In the genomic region with DNA sequence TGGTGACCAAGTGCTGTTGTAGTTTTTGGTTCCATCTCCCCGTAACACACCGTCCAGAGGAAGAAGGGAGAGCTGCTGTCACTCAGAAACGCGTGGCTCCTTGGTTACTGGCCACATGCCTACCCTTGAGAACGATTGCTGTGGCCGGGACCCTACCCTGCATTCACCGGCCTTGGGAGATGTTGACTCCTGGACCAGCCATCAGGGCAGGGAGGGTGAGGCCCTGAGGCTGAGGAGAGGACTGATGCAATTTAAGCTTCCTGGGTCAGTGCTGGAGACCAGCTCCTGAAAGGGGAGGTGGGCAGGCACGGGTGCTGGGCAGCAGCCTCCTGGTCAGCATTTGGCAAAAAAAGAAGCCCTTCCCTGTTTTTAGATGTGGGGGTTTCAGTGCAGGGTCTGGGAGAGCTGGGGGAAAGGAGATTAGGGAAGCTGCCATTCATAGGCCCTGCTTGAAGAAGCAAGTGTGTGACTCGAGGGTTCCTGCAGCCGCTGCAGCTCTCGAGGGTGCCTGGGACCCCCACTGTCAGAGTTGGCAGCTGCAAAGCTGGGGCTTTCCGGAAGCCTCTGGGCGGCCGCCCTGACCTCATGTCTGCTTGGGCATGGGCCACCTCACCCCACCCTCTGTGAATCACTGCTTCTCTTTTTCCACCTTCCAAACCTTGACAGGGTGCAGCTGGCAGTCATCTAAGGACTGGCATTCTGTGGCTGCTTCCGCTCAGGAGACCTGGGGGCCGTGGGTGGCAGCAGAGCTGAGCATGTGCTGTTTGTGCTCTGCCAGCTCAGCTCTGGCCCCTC, we compare ENCODE assay signal across 18 cellular contexts. TPM values are rescaled to one million over a fixed set of nuclear protein-coding genes. Genes with fewer than 3 reads are reported as not detected.
DNase-seq lines count a peak whose midpoint lies in the region; ATAC-seq, FAIRE-seq and TF ChIP-seq lines count a peak whose summit lies in the region.
"Had no signal": no experiment of that assay in that cellular context is flagged by ENCODE, and none has a peak within 500 bp of the region (broad histone marks: within the 10 kb centered on the region; RNA-seq: fewer than 3 reads in every experiment).

No MANE protein-coding gene starts in this region.

- TF ChIP-seq CTCF in endodermal cell (conservative IDR thresholded peaks at IDR 0.05) (no peak), HepG2 (CRISPR knock-in tag; IDR thresholded peaks at IDR 0.05) (no peak), vagina (IDR thresholded peaks at IDR 0.05) (no peak)

- BruUV-seq in HepG2 (replicated peaks; lab: Mats Ljungman, UMichigan): no TSS peak

- intact Hi-C loops in HepG2 (cut with micrococcal nuclease; ENCODE audit: unreplicated experiment) (no loop called here), vagina (cut with DNase I) (no loop called here)

- no peak overlapping the region for H3K4me3 Mint-ChIP-seq in activated naive CD8-positive, alpha-beta T cell treated with anti-CD3 and anti-CD28 coated beads, Interleukin-2, amount 10 ng/mL, durations not matched to agents 7 days and 5 days
- no peak overlapping the region for H3K4me3 Mint-ChIP-seq in activated naive CD8-positive, alpha-beta T cell treated with anti-CD3 and anti-CD28 coated beads for 36 hours
- H3K4me3 Mint-ChIP-seq in endodermal cell: no peak overlapping the region

- no peaks in the 10 kb centered on the region for H3K4me1 ChIP-seq in endodermal cell (ENCODE audit: control insufficient read depth, insufficient read depth, low read length)
- H3K4me1 ChIP-seq in HepG2 (ENCODE audit: insufficient read depth, low read length): peaks cover 20% of the 10 kb centered on the region
- no peaks in the 10 kb centered on the region for H3K4me1 ChIP-seq in vagina
- H3K4me1 ChIP-seq: HAP-1 had no signal

- FAIRE-seq in HepG2 (lab: Jason Lieb, UNC): no peak

- H3K4me3 ChIP-seq in endodermal cell (ENCODE audit: low read length) (no peak overlapping the region), HepG2 (replicated peaks in 1 of 3; ENCODE audit: insufficient read depth in 1 of 3, low read depth in 2 of 3, low read length in 3 of 3) (no peak overlapping the region), vagina (no peak overlapping the region)
- H3K4me3 ChIP-seq: BLaER1 treated with 17β-estradiol and CSF1 and Interleukin-3, amounts not matched to agents 10 nM and 100 nM; HAP-1 had no signal

- no peaks in the 10 kb centered on the region for H3K27me3 ChIP-seq in endodermal cell (ENCODE audit: control insufficient read depth, insufficient read depth, low read length, poor library complexity, severe bottlenecking)
- H3K27me3 ChIP-seq in HepG2 (ENCODE audit: control insufficient read depth in 1 of 2, insufficient read depth in 2 of 2, low read length in 2 of 2): no peaks in the 10 kb centered on the region
- H3K27me3 ChIP-seq in vagina: no peaks in the 10 kb centered on the region
- H3K27me3 ChIP-seq: BLaER1 treated with 17β-estradiol and CSF1 and Interleukin-3, amounts not matched to agents 10 nM and 100 nM had no signal

- peak overlapping the region; percentile 62 for H3K27ac Mint-ChIP-seq in activated naive CD8-positive, alpha-beta T cell treated with anti-CD3 and anti-CD28 coated beads, Interleukin-2, amount 10 ng/mL, durations not matched to agents 7 days and 5 days
- H3K27ac Mint-ChIP-seq in activated naive CD8-positive, alpha-beta T cell treated with anti-CD3 and anti-CD28 coated beads for 36 hours: no peak overlapping the region
- no peak overlapping the region for H3K27ac Mint-ChIP-seq in endodermal cell

- H3K36me3 Mint-ChIP-seq in activated naive CD8-positive, alpha-beta T cell treated with anti-CD3 and anti-CD28 coated beads, Interleukin-2, amount 10 ng/mL, durations not matched to agents 7 days and 5 days: peaks cover 19% of the 10 kb centered on the region
- H3K36me3 Mint-ChIP-seq in activated naive CD8-positive, alpha-beta T cell treated with anti-CD3 and anti-CD28 coated beads for 36 hours: peaks cover 31% of the 10 kb centered on the region
- peaks cover 25% of the 10 kb centered on the region for H3K36me3 Mint-ChIP-seq in endodermal cell (ENCODE audit: low read depth)

- no peaks in the 10 kb centered on the region for H3K4me1 Mint-ChIP-seq in activated naive CD8-positive, alpha-beta T cell treated with anti-CD3 and anti-CD28 coated beads, Interleukin-2, amount 10 ng/mL, durations not matched to agents 7 days and 5 days
- no peaks in the 10 kb centered on the region for H3K4me1 Mint-ChIP-seq in activated naive CD8-positive, alpha-beta T cell treated with anti-CD3 and anti-CD28 coated beads for 36 hours
- no peaks in the 10 kb centered on the region for H3K4me1 Mint-ChIP-seq in endodermal cell

- TF ChIP-seq POLR2A in HepG2 (IDR thresholded peaks at IDR 0.05; ENCODE audit: insufficient read depth in 1 of 2, low read depth in 2 of 2, low read length in 2 of 2) (no peak), vagina (IDR thresholded peaks at IDR 0.05) (no peak)

- TF ChIP-seq EP300 in HepG2 (IDR thresholded peaks at IDR 0.05; ENCODE audit: low read depth in 2 of 2, low read length in 2 of 2): no peak
- no peak for TF ChIP-seq EP300 in HepG2 (CRISPR knock-in tag; IDR thresholded peaks at IDR 0.05; ENCODE audit: borderline replicate concordance)

- no peak overlapping the region for H2AFZ ChIP-seq in HepG2 (ENCODE audit: low read length)

- no peak for DNase-seq in activated naive CD8-positive, alpha-beta T cell treated with anti-CD3 and anti-CD28 coated beads, Interleukin-2, amount 10 ng/mL, durations not matched to agents 7 days and 5 days
- DNase-seq in activated naive CD8-positive, alpha-beta T cell treated with anti-CD3 and anti-CD28 coated beads for 36 hours: no peak
- peak; percentile 14 for DNase-seq in endodermal cell
- DNase-seq in HepG2 (ENCODE audit: low spot score): no peak
- DNase-seq in vagina (ENCODE audit: extremely low spot score in 2 of 2): peak; percentile 70 to 88
- no peak for DNase-seq in NCI-H2081 (lab: John Stamatoyannopoulos, UW)
- DNase-seq in hepatic stellate cell (ENCODE audit: low spot score): no peak
- no peak for DNase-seq in activated T-cell treated with anti-CD3 and anti-CD28 coated beads, Interleukin-2, amount 50 U/mL, for 48 hours
- DNase-seq: 8988T; DMS153; NCI-H2107; NCI-H226; NCI-H526; NK-92 treated with Interleukin-12 subunit alpha and Interleukin-12 subunit beta, amount 100 ng/mL, for 24 hours; OCI-M1; RPMI8226 had no signal

- in situ Hi-C loops in HepG2 (cut with HindIII; ENCODE audit: extremely low pct_ligation_motif_present, low pct_unique_long_range_greater_than_20kb): no loop called here

- WGBS in endodermal cell (ENCODE audit: insufficient coverage in 1 of 2, insufficient read length in 1 of 2), 2 experiments: 91 to 92% methylated on average over 12 to 16 of the region's 16 CpGs
- 92% methylated on average over 15 of the region's 16 CpGs for WGBS in HepG2 (ENCODE audit: low lambda C conversion rate)

- peaks cover 2% of the 10 kb centered on the region for H3K27me3 Mint-ChIP-seq in activated naive CD8-positive, alpha-beta T cell treated with anti-CD3 and anti-CD28 coated beads, Interleukin-2, amount 10 ng/mL, durations not matched to agents 7 days and 5 days
- H3K27me3 Mint-ChIP-seq in activated naive CD8-positive, alpha-beta T cell treated with anti-CD3 and anti-CD28 coated beads for 36 hours: no peaks in the 10 kb centered on the region
- peaks cover 4% of the 10 kb centered on the region for H3K27me3 Mint-ChIP-seq in endodermal cell (ENCODE audit: insufficient read depth)

- ATAC-seq in activated naive CD8-positive, alpha-beta T cell treated with anti-CD3 and anti-CD28 coated beads, Interleukin-2, amount 10 ng/mL, durations not matched to agents 7 days and 5 days (ENCODE audit: low read depth): no peak
- ATAC-seq in HepG2: no peak

- H3K27ac ChIP-seq in endodermal cell (ENCODE audit: low read depth, low read length) (no peak overlapping the region), HepG2 (ENCODE audit: extremely low read length, insufficient read depth, low read length) (no peak overlapping the region), vagina (no peak overlapping the region)
- H3K27ac ChIP-seq: BLaER1 treated with 17β-estradiol and CSF1 and Interleukin-3, amounts not matched to agents 10 nM and 100 nM had no signal

- H3K9ac ChIP-seq in endodermal cell (ENCODE audit: extremely low read depth, low read length, poor library complexity, severe bottlenecking) (no peak overlapping the region), HepG2 (ENCODE audit: insufficient read depth, low read depth, low read length) (no peak overlapping the region)
- H3K9ac ChIP-seq: BLaER1 treated with 17β-estradiol and CSF1 and Interleukin-3, amounts not matched to agents 10 nM and 100 nM had no signal

- H3K9me3 Mint-ChIP-seq in activated naive CD8-positive, alpha-beta T cell treated with anti-CD3 and anti-CD28 coated beads, Interleukin-2, amount 10 ng/mL, durations not matched to agents 7 days and 5 days: no peaks in the 10 kb centered on the region
- H3K9me3 Mint-ChIP-seq in activated naive CD8-positive, alpha-beta T cell treated with anti-CD3 and anti-CD28 coated beads for 36 hours: no peaks in the 10 kb centered on the region
- H3K9me3 Mint-ChIP-seq in endodermal cell: peaks cover 2% of the 10 kb centered on the region

- no peak overlapping the region for H3K4me2 ChIP-seq in HepG2 (ENCODE audit: low read depth, low read length)
- H3K4me2 ChIP-seq: BLaER1 treated with 17β-estradiol and CSF1 and Interleukin-3, amounts not matched to agents 10 nM and 100 nM had no signal

- TF ChIP-seq RAD21 in HepG2 (CRISPR knock-in tag; IDR thresholded peaks at IDR 0.05): no peak

- H3K9me3 ChIP-seq in endodermal cell (ENCODE audit: control insufficient read depth, low read length) (no peaks in the 10 kb centered on the region), HepG2 (ENCODE audit: low read length) (no peaks in the 10 kb centered on the region), vagina (no peaks in the 10 kb centered on the region)
- H3K9me3 ChIP-seq: HAP-1 had no signal

- H3K79me2 ChIP-seq in HepG2 (ENCODE audit: insufficient read depth, low read length): no peaks in the 10 kb centered on the region

- peaks cover under 1% of the 10 kb centered on the region for H3K36me3 ChIP-seq in endodermal cell (ENCODE audit: control insufficient read depth, insufficient read depth, low read length)
- H3K36me3 ChIP-seq in HepG2 (replicated peaks in 1 of 2; ENCODE audit: control insufficient read depth in 1 of 2, insufficient read depth in 2 of 2, low read length in 2 of 2): no peaks in the 10 kb centered on the region
- peaks cover 0 to under 1% of the 10 kb centered on the region in 2 donors for H3K36me3 ChIP-seq in vagina

- H4K20me1 ChIP-seq in HepG2 (ENCODE audit: insufficient read depth, low read length): no peaks in the 10 kb centered on the region

- POLR2A ChIA-PET in activated naive CD8-positive, alpha-beta T cell treated with anti-CD3 and anti-CD28 coated beads, Interleukin-2, amount 10 ng/mL, durations not matched to agents 7 days and 5 days (lab: Charles Lee): no interaction called here
- POLR2A ChIA-PET in HepG2 (lab: Yijun Ruan, JAX): no interaction called here

- CTCF ChIA-PET in HepG2 (lab: Yijun Ruan, JAX; ENCODE audit: low intra/inter-chr PET ratio, low total read pairs): no interaction called here

RNA-seq across cellular contexts. Expression of a gene that starts 31.7 kb away (rescaled TPM):
- total RNA-seq in activated naive CD8-positive, alpha-beta T cell treated with anti-CD3 and anti-CD28 coated beads, Interleukin-2, amount 10 ng/mL, durations not matched to agents 7 days and 5 days: 10 to 100 TPM; 33.9 to 36.4 TPM
- total RNA-seq in activated naive CD8-positive, alpha-beta T cell treated with anti-CD3 and anti-CD28 coated beads for 36 hours: 10 to 100 TPM; 24.0 to 26.2 TPM
- total RNA-seq in endodermal cell: 10 to 100 TPM; 14.4 to 24.2 TPM
- 25.8 TPM for polyA plus RNA-seq in endodermal cell (2013, experiment 1 of 2)
- polyA plus RNA-seq in endodermal cell (2013, experiment 2 of 2): 21.8 TPM
- 8.4 and 10.7 TPM in 2 replicates for total RNA-seq in HepG2 (2016; rRNA removed; fragmentation: Illumina TruSeq; extraction: Trizol)
- 5.5 and 7.1 TPM in 2 replicates for total RNA-seq in HepG2 (2016; cell fraction: cytosol; rRNA removed; fragmentation: Illumina TruSeq; extraction: Trizol; ENCODE audit: low read depth)
- total RNA-seq in HepG2 (2016; cell fraction: insoluble cytoplasmic fraction; rRNA removed; fragmentation: Illumina TruSeq; extraction: Trizol): 7.1 and 13.2 TPM in 2 replicates
- total RNA-seq in HepG2 (2016; cell fraction: membrane; rRNA removed; fragmentation: Illumina TruSeq; extraction: Trizol): 7.3 and 7.5 TPM in 2 replicates
- 16.6 and 17.0 TPM in 2 replicates for total RNA-seq in HepG2 (2016; cell fraction: nucleus; rRNA removed; fragmentation: Illumina TruSeq; extraction: Trizol)
- 8.8 and 11.6 TPM in 2 replicates for polyA plus RNA-seq in HepG2 (2011; rRNA removed)
- 6.1 and 7.4 TPM in 2 replicates for polyA plus RNA-seq in HepG2 (2011; cell fraction: cytosol; rRNA removed)
- 35.0 and 45.3 TPM in 2 replicates for polyA plus RNA-seq in HepG2 (2011; cell fraction: nucleus; rRNA removed)
- polyA plus RNA-seq in HepG2 (2012): 7.7 and 8.9 TPM in 2 replicates
- polyA plus RNA-seq in HepG2 (2016; cell fraction: cytosol; fragmentation: Illumina TruSeq; extraction: Trizol; ENCODE audit: low read depth): 1.9 and 2.2 TPM in 2 replicates
- polyA plus RNA-seq in HepG2 (2016; cell fraction: insoluble cytoplasmic fraction; fragmentation: Illumina TruSeq; extraction: Trizol; ENCODE audit: low read depth): 4.8 and 5.9 TPM in 2 replicates
- polyA plus RNA-seq in HepG2 (2016; cell fraction: membrane; fragmentation: Illumina TruSeq; extraction: Trizol; ENCODE audit: low read depth): 2.4 and 3.3 TPM in 2 replicates
- polyA plus RNA-seq in HepG2 (2016; cell fraction: nucleus; fragmentation: Illumina TruSeq; extraction: Trizol; ENCODE audit: insufficient read depth, low read depth): 28.4 and 29.0 TPM in 2 replicates
- 6.3 TPM in 2 replicates for polyA minus RNA-seq in HepG2 (2011; rRNA and poly(A)+ RNA removed; ENCODE audit: low replicate concordance)
- polyA minus RNA-seq in HepG2 (2011; cell fraction: cytosol; rRNA and poly(A)+ RNA removed): 2.4 and 4.4 TPM in 2 replicates
- 10.9 and 14.3 TPM in 2 replicates for polyA minus RNA-seq in HepG2 (2011; cell fraction: nucleus; rRNA and poly(A)+ RNA removed)
- 41.5 TPM for total RNA-seq in vagina

RNA-seq across cellular contexts. Expression of a gene that starts 31.8 kb away (rescaled TPM):
- total RNA-seq in activated naive CD8-positive, alpha-beta T cell treated with anti-CD3 and anti-CD28 coated beads, Interleukin-2, amount 10 ng/mL, durations not matched to agents 7 days and 5 days: 1 to 10 TPM; 2.3 to 2.9 TPM
- 1 to 10 TPM; 2.0 TPM for total RNA-seq in activated naive CD8-positive, alpha-beta T cell treated with anti-CD3 and anti-CD28 coated beads for 36 hours
- total RNA-seq in endodermal cell (1 to 10 TPM; 1.5 to 1.7 TPM), HepG2 (2016; rRNA removed; fragmentation: Illumina TruSeq; extraction: Trizol) (3.1 and 4.3 TPM in 2 replicates), vagina (3.2 TPM)
- 2.4 TPM for polyA plus RNA-seq in endodermal cell (2013, experiment 1 of 2)
- polyA plus RNA-seq in endodermal cell (2013, experiment 2 of 2): 2.2 TPM
- total RNA-seq in HepG2 (2016; cell fraction: cytosol; rRNA removed; fragmentation: Illumina TruSeq; extraction: Trizol; ENCODE audit: low read depth): 1.7 and 1.9 TPM in 2 replicates
- 3.0 and 4.1 TPM in 2 replicates for total RNA-seq in HepG2 (2016; cell fraction: insoluble cytoplasmic fraction; rRNA removed; fragmentation: Illumina TruSeq; extraction: Trizol)
- total RNA-seq in HepG2 (2016; cell fraction: membrane; rRNA removed; fragmentation: Illumina TruSeq; extraction: Trizol): 4.9 and 5.8 TPM in 2 replicates
- 6.6 and 7.6 TPM in 2 replicates for total RNA-seq in HepG2 (2016; cell fraction: nucleus; rRNA removed; fragmentation: Illumina TruSeq; extraction: Trizol)
- polyA plus RNA-seq in HepG2 (2011; rRNA removed): 1.7 and 2.1 TPM in 2 replicates
- 1.1 TPM in 2 replicates for polyA plus RNA-seq in HepG2 (2011; cell fraction: cytosol; rRNA removed)
- 2.6 and 3.0 TPM in 2 replicates for polyA plus RNA-seq in HepG2 (2011; cell fraction: nucleus; rRNA removed)
- 6.2 and 8.3 TPM in 2 replicates for polyA plus RNA-seq in HepG2 (2012)
- 1.8 and 2.2 TPM in 2 replicates for polyA plus RNA-seq in HepG2 (2016; cell fraction: cytosol; fragmentation: Illumina TruSeq; extraction: Trizol; ENCODE audit: low read depth)
- 3.8 and 4.0 TPM in 2 replicates for polyA plus RNA-seq in HepG2 (2016; cell fraction: insoluble cytoplasmic fraction; fragmentation: Illumina TruSeq; extraction: Trizol; ENCODE audit: low read depth)
- polyA plus RNA-seq in HepG2 (2016; cell fraction: membrane; fragmentation: Illumina TruSeq; extraction: Trizol; ENCODE audit: low read depth): 5.3 and 5.7 TPM in 2 replicates
- 10.1 and 11.1 TPM in 2 replicates for polyA plus RNA-seq in HepG2 (2016; cell fraction: nucleus; fragmentation: Illumina TruSeq; extraction: Trizol; ENCODE audit: insufficient read depth, low read depth)
- polyA minus RNA-seq in HepG2 (2011; rRNA and poly(A)+ RNA removed; ENCODE audit: low replicate concordance): 0.30 and 0.36 TPM in 2 replicates
- 0.30 and 1.1 TPM in 2 replicates for polyA minus RNA-seq in HepG2 (2011; cell fraction: cytosol; rRNA and poly(A)+ RNA removed)
- polyA minus RNA-seq in HepG2 (2011; cell fraction: nucleus; rRNA and poly(A)+ RNA removed): 5.0 and 5.8 TPM in 2 replicates

RNA-seq across cellular contexts. Expression of a gene that starts 58.9 kb away (rescaled TPM):
- 10 to 100 TPM; 67.2 to 71.0 TPM for total RNA-seq in activated naive CD8-positive, alpha-beta T cell treated with anti-CD3 and anti-CD28 coated beads, Interleukin-2, amount 10 ng/mL, durations not matched to agents 7 days and 5 days
- 10 to 100 TPM; 72.7 to 79.8 TPM for total RNA-seq in activated naive CD8-positive, alpha-beta T cell treated with anti-CD3 and anti-CD28 coated beads for 36 hours
- total RNA-seq in endodermal cell (10 to 100 TPM; 82.5 to 82.8 TPM), HepG2 (2016; rRNA removed; fragmentation: Illumina TruSeq; extraction: Trizol) (42.1 and 58.5 TPM in 2 replicates), vagina (54.8 TPM)
- 74.8 TPM for polyA plus RNA-seq in endodermal cell (2013, experiment 1 of 2)
- 72.6 TPM for polyA plus RNA-seq in endodermal cell (2013, experiment 2 of 2)
- 38.4 and 41.0 TPM in 2 replicates for total RNA-seq in HepG2 (2016; cell fraction: cytosol; rRNA removed; fragmentation: Illumina TruSeq; extraction: Trizol; ENCODE audit: low read depth)
- total RNA-seq in HepG2 (2016; cell fraction: insoluble cytoplasmic fraction; rRNA removed; fragmentation: Illumina TruSeq; extraction: Trizol): 39.7 and 57.3 TPM in 2 replicates
- 63.2 and 66.3 TPM in 2 replicates for total RNA-seq in HepG2 (2016; cell fraction: membrane; rRNA removed; fragmentation: Illumina TruSeq; extraction: Trizol)
- 70.6 and 78.5 TPM in 2 replicates for total RNA-seq in HepG2 (2016; cell fraction: nucleus; rRNA removed; fragmentation: Illumina TruSeq; extraction: Trizol)
- polyA plus RNA-seq in HepG2 (2011; rRNA removed): 84.1 and 88.0 TPM in 2 replicates
- 28.9 and 50.3 TPM in 2 replicates for polyA plus RNA-seq in HepG2 (2011; cell fraction: cytosol; rRNA removed)
- 115 and 149 TPM in 2 replicates for polyA plus RNA-seq in HepG2 (2011; cell fraction: nucleus; rRNA removed)
- 126 and 147 TPM in 2 replicates for polyA plus RNA-seq in HepG2 (2012)
- 27.2 and 31.3 TPM in 2 replicates for polyA plus RNA-seq in HepG2 (2016; cell fraction: cytosol; fragmentation: Illumina TruSeq; extraction: Trizol; ENCODE audit: low read depth)
- polyA plus RNA-seq in HepG2 (2016; cell fraction: insoluble cytoplasmic fraction; fragmentation: Illumina TruSeq; extraction: Trizol; ENCODE audit: low read depth): 105 and 115 TPM in 2 replicates
- polyA plus RNA-seq in HepG2 (2016; cell fraction: membrane; fragmentation: Illumina TruSeq; extraction: Trizol; ENCODE audit: low read depth): 54.1 and 57.5 TPM in 2 replicates
- 176 and 187 TPM in 2 replicates for polyA plus RNA-seq in HepG2 (2016; cell fraction: nucleus; fragmentation: Illumina TruSeq; extraction: Trizol; ENCODE audit: insufficient read depth, low read depth)
- 13.6 and 19.1 TPM in 2 replicates for polyA minus RNA-seq in HepG2 (2011; rRNA and poly(A)+ RNA removed; ENCODE audit: low replicate concordance)
- polyA minus RNA-seq in HepG2 (2011; cell fraction: cytosol; rRNA and poly(A)+ RNA removed): 38.1 and 47.9 TPM in 2 replicates
- 131 and 155 TPM in 2 replicates for polyA minus RNA-seq in HepG2 (2011; cell fraction: nucleus; rRNA and poly(A)+ RNA removed)

Comparison
In these comparisons a context has a peak if more than half of its experiments do, and no peak if none do; other contexts are left out.
1. DNase-seq: peak in endodermal cell (single experiment) and vagina (2 of 2); none in activated naive CD8-positive, alpha-beta T cell treated with anti-CD3 and anti-CD28 coated beads, Interleukin-2, amount 10 ng/mL, durations not matched to agents 7 days and 5 days (single experiment), activated naive CD8-positive, alpha-beta T cell treated with anti-CD3 and anti-CD28 coated beads for 36 hours (single experiment), HepG2 (single experiment), NCI-H2081 (0 of 2), hepatic stellate cell (single experiment) and activated T-cell treated with anti-CD3 and anti-CD28 coated beads, Interleukin-2, amount 50 U/mL, for 48 hours (0 of 2).